1 cellular context compared by ENCODE assay signal in the genomic region with DNA sequence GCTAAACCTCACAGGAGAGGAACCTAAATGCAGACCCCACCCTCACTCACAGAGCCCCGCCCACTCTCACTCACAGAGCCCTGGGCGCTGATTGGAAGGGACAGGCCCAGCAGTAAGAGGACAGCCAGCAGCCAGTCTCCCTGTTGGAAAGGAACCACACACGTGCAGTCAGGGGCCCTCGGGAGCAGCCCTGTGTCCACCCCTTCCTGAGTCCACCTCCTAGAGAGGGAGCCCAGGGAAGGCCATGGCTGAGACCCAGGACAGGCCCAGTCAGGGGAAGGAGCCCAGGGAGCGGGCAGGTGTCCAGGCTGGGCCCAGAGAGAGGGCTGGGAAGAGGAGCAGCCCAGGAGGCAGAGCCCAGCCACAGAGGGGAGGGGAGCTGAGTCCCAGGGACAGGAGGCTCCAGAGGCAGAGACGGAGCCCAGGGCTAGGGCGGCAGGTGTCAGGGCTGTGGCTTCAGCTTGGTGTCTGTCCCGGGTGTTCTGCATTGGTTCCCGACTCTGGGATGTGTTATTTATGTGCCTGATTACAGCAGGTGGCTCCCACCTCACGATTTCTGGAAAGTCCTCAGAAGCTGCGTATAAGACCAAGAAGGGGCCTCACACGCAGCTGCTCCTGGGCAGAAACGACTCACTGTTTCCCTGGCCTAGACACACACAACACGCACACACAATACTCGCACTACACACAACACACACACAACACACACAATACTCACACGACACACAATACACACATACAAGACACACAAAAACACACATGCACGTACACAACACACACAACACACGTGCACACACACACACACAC.
TF ChIP-seq lines count a peak whose summit lies in the region.

No MANE protein-coding gene starts in this region.

TF ChIP-seq in SK-N-SH treated with all-trans-retinoic acid at 6 μM for 48 hours, 23 proteins besides CTCF, POLR2A, EP300 and RAD21:
- TF ChIP-seq ISL1 (CRISPR knock-in tag; IDR thresholded peaks at IDR 0.05) (no peak), RARB (CRISPR knock-in tag; IDR thresholded peaks at IDR 0.05) (no peak), CSDC2 (CRISPR knock-in tag; IDR thresholded peaks at IDR 0.05) (no peak), ZNF565 (CRISPR knock-in tag; conservative IDR thresholded peaks at IDR 0.05; ENCODE audit: low read depth) (no peak)
